26 cellular contexts compared by ENCODE assay signal in the genomic region with DNA sequence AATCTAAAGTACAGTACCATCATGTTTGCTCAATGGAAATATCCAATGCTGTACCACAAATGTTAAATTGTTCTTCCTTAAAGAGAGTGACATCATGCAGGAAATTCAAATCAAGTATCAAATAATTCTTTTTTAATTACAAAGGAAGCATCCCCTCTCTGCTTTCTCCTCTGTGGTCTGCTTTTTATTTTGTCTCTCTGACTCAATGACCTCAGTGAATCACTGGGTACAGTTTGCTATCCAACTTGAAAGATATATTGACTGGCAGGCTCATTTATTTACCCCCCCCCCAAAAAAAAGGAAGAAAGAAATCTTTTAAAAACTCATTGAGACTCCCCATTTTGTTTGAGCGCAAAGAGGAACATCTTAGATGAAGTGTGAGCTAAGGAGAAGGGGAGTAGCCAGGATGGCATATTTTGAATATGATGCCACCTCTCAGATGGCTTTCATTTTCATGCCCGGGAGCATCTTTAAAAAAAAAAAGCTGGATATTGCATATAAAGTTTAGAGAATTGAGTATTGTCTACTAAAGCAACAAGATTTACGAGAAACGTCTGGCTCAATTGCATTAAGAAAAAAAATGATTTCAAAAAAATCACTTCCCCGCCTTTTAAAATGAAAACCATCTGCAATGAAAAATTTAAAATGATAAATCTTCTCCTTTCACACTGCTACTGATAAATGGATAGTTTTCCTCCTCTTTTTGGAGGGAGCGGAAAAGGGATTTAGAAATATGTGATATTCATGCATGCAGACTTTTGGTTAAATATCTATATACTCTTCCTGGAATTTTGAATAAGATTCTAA.
DNase-seq lines count a peak whose midpoint lies in the region; ATAC-seq, FAIRE-seq and TF ChIP-seq lines count a peak whose summit lies in the region.
"Had no signal": no experiment of that assay in that cellular context is flagged by ENCODE, and none has a peak within 500 bp of the region (broad histone marks: within the 10 kb centered on the region; RNA-seq: fewer than 3 reads in every experiment).

No MANE protein-coding gene starts in this region.

- no peaks in the 10 kb centered on the region for H3K4me1 ChIP-seq in endothelial cell of umbilical vein (ENCODE audit: control insufficient read depth, extremely low read depth, insufficient read depth, low read length)
- H3K4me1 ChIP-seq: BLaER1 treated with 17β-estradiol and CSF1 and Interleukin-3, amounts not matched to agents 10 nM and 100 nM; SJCRH30 had no signal

- ATAC-seq in GM21528 (IDR thresholded peaks at IDR 0.05; ENCODE audit: low FRiP score, unreplicated experiment) (no peak), HG02981 (IDR thresholded peaks at IDR 0.05; ENCODE audit: unreplicated experiment) (no peak)
- ATAC-seq: PC-3, Right ventricle myocardium inferior had no signal

- H3K9me3 ChIP-seq in endothelial cell of umbilical vein (replicated peaks; ENCODE audit: control insufficient read depth, insufficient read depth, low read length), result no peaks in the 10 kb centered on the region
- H3K9me3 ChIP-seq: BLaER1 treated with 17β-estradiol and CSF1 and Interleukin-3, amounts not matched to agents 10 nM and 100 nM; SJCRH30 had no signal

- no peak overlapping the region for H3K4me3 Mint-ChIP-seq in immature natural killer cell
- H3K4me3 Mint-ChIP-seq: CD4-positive, alpha-beta T cell had no signal

- no peaks in the 10 kb centered on the region for H3K36me3 ChIP-seq in endothelial cell of umbilical vein (ENCODE audit: control insufficient read depth in 2 of 2, extremely low read depth in 1 of 2, insufficient read depth in 2 of 2, low read length in 2 of 2)
- H3K36me3 ChIP-seq: BLaER1 treated with 17β-estradiol and CSF1 and Interleukin-3, amounts not matched to agents 10 nM and 100 nM; SJCRH30 had no signal

- peaks cover 0 to 2% (median 2%) of the 10 kb centered on the region in 3 donors for H3K27me3 Mint-ChIP-seq in immature natural killer cell (ENCODE audit: low read depth in 3 of 3)
- H3K27me3 Mint-ChIP-seq: CD4-positive, alpha-beta T cell had no signal

- no peak overlapping the region for H3K27ac Mint-ChIP-seq in immature natural killer cell
- H3K27ac Mint-ChIP-seq: CD4-positive, alpha-beta T cell had no signal

- no peaks in the 10 kb centered on the region for H3K79me2 ChIP-seq in endothelial cell of umbilical vein (ENCODE audit: control insufficient read depth, insufficient read depth, low read length)

- H3K27ac ChIP-seq in endothelial cell of umbilical vein (ENCODE audit: insufficient read depth, low read depth, low read length), result no peak overlapping the region
- H3K27ac ChIP-seq: BLaER1 treated with 17β-estradiol and CSF1 and Interleukin-3, amounts not matched to agents 10 nM and 100 nM; HL-60; SJCRH30 had no signal

- intact Hi-C loops in endothelial cell of umbilical vein (cut with micrococcal nuclease), result no loop called here

- no TSS peak for BruUV-seq in endothelial cell of umbilical vein (replicated peaks; lab: Mats Ljungman, UMichigan)

- DNase-seq in AG09309 (ENCODE audit: low read depth), result peak; percentile 7
- DNase-seq in LHCN-M2 (ENCODE audit: low read depth), result peak; percentile 16
- no peak for DNase-seq in endothelial cell of umbilical vein (ENCODE audit: low read depth, low spot score)
- no peak for DNase-seq in NOMO-1 treated with dmso at 0.1 percent for 144 hours (lab: John Stamatoyannopoulos, UW; ENCODE audit: unreplicated experiment)
- DNase-seq in immature natural killer cell, result no peak
- DNase-seq: ACHN; AML-193; CD4-positive, alpha-beta T cell; HCEC 1CT; Karpas-422; NCI-H1105 treated with DMSO at 0.1 percent for 48 hours; NCI-H146; NCI-H1930; NCI-H2107; NCI-H524 treated with DMSO at 0.1 percent for 48 hours; NCI-H774; PC-3; SJCRH30; T-helper 1 cell had no signal

- no peaks in the 10 kb centered on the region for H3K36me3 Mint-ChIP-seq in immature natural killer cell

- no peaks in the 10 kb centered on the region for H4K20me1 ChIP-seq in endothelial cell of umbilical vein (replicated peaks; ENCODE audit: control insufficient read depth, extremely low read depth, insufficient read depth, low read length)
- H4K20me1 ChIP-seq: BLaER1 treated with 17β-estradiol and CSF1 and Interleukin-3, amounts not matched to agents 10 nM and 100 nM had no signal

- TF ChIP-seq POLR2A in endothelial cell of umbilical vein (IDR thresholded peaks at IDR 0.05; ENCODE audit: low read depth, low read length), result no peak

- H3K9me1 ChIP-seq in endothelial cell of umbilical vein (replicated peaks; ENCODE audit: control insufficient read depth, extremely low read depth, insufficient read depth, low read length), result no peaks in the 10 kb centered on the region

- CTCF ChIA-PET in endothelial cell of umbilical vein (lab: Charles Lee), result interaction anchor here (0.6 to 0.7 kb wide), 3 partner anchors 22 to 408 kb away, joined by 3 read pairs; no protein-coding TSS in a partner anchor

- no peak overlapping the region for H3K9ac ChIP-seq in endothelial cell of umbilical vein (replicated peaks; ENCODE audit: extremely low read depth, insufficient read depth, low read length)
- H3K9ac ChIP-seq: BLaER1 treated with 17β-estradiol and CSF1 and Interleukin-3, amounts not matched to agents 10 nM and 100 nM had no signal

- dilution Hi-C loops in endothelial cell of umbilical vein (cut with MboI; ENCODE audit: extremely low pct_ligation_motif_present, low sequenced_read_pairs), result no loop called here

- H3K4me2 ChIP-seq in endothelial cell of umbilical vein (ENCODE audit: insufficient read depth, low read length), result no peak overlapping the region
- H3K4me2 ChIP-seq: BLaER1 treated with 17β-estradiol and CSF1 and Interleukin-3, amounts not matched to agents 10 nM and 100 nM had no signal

- peaks cover 2 to 29% (median 10%) of the 10 kb centered on the region in 6 donors for H3K9me3 Mint-ChIP-seq in immature natural killer cell
- H3K9me3 Mint-ChIP-seq: CD4-positive, alpha-beta T cell had no signal

- H3K27me3 ChIP-seq in endothelial cell of umbilical vein (ENCODE audit: control insufficient read depth in 2 of 2, insufficient read depth in 2 of 2, low read length in 2 of 2), result peaks cover 0 to 3% of the 10 kb centered on the region in 2 experiments
- H3K27me3 ChIP-seq: BLaER1 treated with 17β-estradiol and CSF1 and Interleukin-3, amounts not matched to agents 10 nM and 100 nM; SJCRH30 had no signal

- no peak for FAIRE-seq in endothelial cell of umbilical vein (lab: Jason Lieb, UNC)
- FAIRE-seq: D721Med, H1 had no signal

- no peaks in the 10 kb centered on the region for H3K4me1 Mint-ChIP-seq in immature natural killer cell

- H3K4me3 ChIP-seq in AG09309 (ENCODE audit: control insufficient read depth, low read depth, low read length) (no peak overlapping the region), endothelial cell of umbilical vein (replicated peaks in 1 of 3; ENCODE audit: insufficient read depth in 1 of 3, low read depth in 1 of 3, low read length in 3 of 3) (no peak overlapping the region)
- H3K4me3 ChIP-seq: BLaER1 treated with 17β-estradiol and CSF1 and Interleukin-3, amounts not matched to agents 10 nM and 100 nM; SJCRH30 had no signal

- TF ChIP-seq CTCF in AG09309 (IDR thresholded peaks at IDR 0.05; ENCODE audit: control insufficient read depth, insufficient read depth, low read depth, low read length, missing control alignments) (no peak), endothelial cell of umbilical vein (IDR thresholded peaks at IDR 0.05; ENCODE audit: extremely low read depth in 1 of 2, insufficient read depth in 1 of 2, low read depth in 1 of 2, low read length in 2 of 2) (no peak)

- POLR2A ChIA-PET in endothelial cell of umbilical vein (lab: Charles Lee), result interaction anchor here (0.6 kb wide), 1 partner anchor 1932 kb away, joined by 3 read pairs; no protein-coding TSS in a partner anchor

- H2AFZ ChIP-seq in endothelial cell of umbilical vein (ENCODE audit: low read depth, low read length), result no peak overlapping the region

TF ChIP-seq in endothelial cell of umbilical vein, 7 proteins besides CTCF, POLR2A, EP300 and RAD21:
- TF ChIP-seq, protein P1, sequence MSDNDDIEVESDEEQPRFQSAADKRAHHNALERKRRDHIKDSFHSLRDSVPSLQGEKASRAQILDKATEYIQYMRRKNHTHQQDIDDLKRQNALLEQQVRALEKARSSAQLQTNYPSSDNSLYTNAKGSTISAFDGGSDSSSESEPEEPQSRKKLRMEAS (IDR thresholded peaks at IDR 0.05; ENCODE audit: insufficient read depth, insufficient read length), result no peak
- no peak for TF ChIP-seq MYC (IDR thresholded peaks at IDR 0.05; ENCODE audit: low read depth, low read length)
- peak; percentile 7 for TF ChIP-seq FOS (IDR thresholded peaks at IDR 0.05; ENCODE audit: borderline replicate concordance, insufficient read depth, low read length)

Comparison
In these comparisons a context has a peak if more than half of its experiments do, and no peak if none do; other contexts are left out.
1. DNase-seq: peak in AG09309 (single experiment) and LHCN-M2 (single experiment); none in endothelial cell of umbilical vein (single experiment), NOMO-1 treated with dmso at 0.1 percent for 144 hours (single experiment) and immature natural killer cell (0 of 3).